In genomic region chr11:86440305-86440716, GRCh38 we compare ENCODE assay signal across 15 cellular contexts.
DNase-seq lines count a peak whose midpoint lies in the region; ATAC-seq lines count a peak whose summit lies in the region.
"Had no signal": no experiment of that assay in that cellular context is flagged by ENCODE, and none has a peak within 500 bp of the region (broad histone marks: within the 10 kb centered on the region; RNA-seq: fewer than 3 reads in every experiment).

No MANE protein-coding gene starts in this region.

- H3K27me3 Mint-ChIP-seq in stimulated activated naive CD8-positive, alpha-beta T cell treated with anti-CD3 and anti-CD28 coated beads, Interleukin-15, amount 100 ng/mL, for 72 hours, result no peaks in the 10 kb centered on the region
- H3K27me3 Mint-ChIP-seq in activated CD4-positive, alpha-beta memory T cell treated with anti-CD3 and anti-CD28 coated beads, Interleukin-2, amount 10 ng/mL, durations not matched to agents 7 days and 5 days, result no peaks in the 10 kb centered on the region
- H3K27me3 Mint-ChIP-seq: B cell had no signal

- ATAC-seq in stimulated activated naive CD8-positive, alpha-beta T cell treated with anti-CD3 and anti-CD28 coated beads, Interleukin-15, amount 100 ng/mL, for 72 hours, result peak; percentile 35
- ATAC-seq in stimulated activated naive CD8-positive, alpha-beta T cell treated with anti-CD3 and anti-CD28 coated beads, Interleukin-15, Interleukin-2, amounts not matched to agents 100 U/mL and 50 U/mL, for 24 hours, result no peak
- ATAC-seq in Right ventricle myocardium superior (ENCODE audit: poor library complexity), result peak; percentile 93
- ATAC-seq in HG03439 (IDR thresholded peaks at IDR 0.05; ENCODE audit: unreplicated experiment), result no peak
- ATAC-seq: activated CD4-positive, CD25-positive, alpha-beta regulatory T cell treated with anti-CD3 and anti-CD28 coated beads, Interleukin-2, amount 50 U/mL, for 24 hours had no signal

- no peaks in the 10 kb centered on the region for H3K36me3 Mint-ChIP-seq in activated CD4-positive, alpha-beta memory T cell treated with anti-CD3 and anti-CD28 coated beads, Interleukin-2, amount 10 ng/mL, durations not matched to agents 7 days and 5 days (ENCODE audit: low read depth)

- intact Hi-C loops in Right ventricle myocardium superior (cut with DNase I) (no loop called here), posterior vena cava (cut with DNase I) (no loop called here)

- CTCF ChIA-PET in activated CD4-positive, alpha-beta memory T cell treated with anti-CD3 and anti-CD28 coated beads, Interleukin-2, amount 10 ng/mL, durations not matched to agents 7 days and 5 days (lab: Charles Lee), result no interaction called here

- DNase-seq in stimulated activated naive CD8-positive, alpha-beta T cell treated with anti-CD3 and anti-CD28 coated beads, Interleukin-15, amount 100 ng/mL, for 72 hours, result no peak
- no peak for DNase-seq in stimulated activated naive CD8-positive, alpha-beta T cell treated with anti-CD3 and anti-CD28 coated beads, Interleukin-15, Interleukin-2, amounts not matched to agents 100 U/mL and 50 U/mL, for 24 hours
- peak; percentile 70 for DNase-seq in Right ventricle myocardium superior
- DNase-seq in posterior vena cava (ENCODE audit: low spot score), result peak; percentile 94
- no peak for DNase-seq in activated CD4-positive, alpha-beta memory T cell treated with anti-CD3 and anti-CD28 coated beads, Interleukin-2, amount 10 ng/mL, durations not matched to agents 7 days and 5 days
- DNase-seq in activated T-cell treated with anti-CD3 and anti-CD28 coated beads, Interleukin-2, amount 50 U/mL, for 1 hour, result no peak
- DNase-seq in T-helper 9 cell, result no peak
- DNase-seq: activated naive CD4-positive, alpha-beta T cell treated with Interleukin-2 at 50 U/mL for 16 hours; GF-D8; NCI-H1092; NCI-H510A treated with DMSO at 0.1 percent for 48 hours; SJCRH30 had no signal

- POLR2A ChIA-PET in activated CD4-positive, alpha-beta memory T cell treated with anti-CD3 and anti-CD28 coated beads, Interleukin-2, amount 10 ng/mL, durations not matched to agents 7 days and 5 days (lab: Charles Lee), result no interaction called here

- no peak overlapping the region for H3K27ac Mint-ChIP-seq in stimulated activated naive CD8-positive, alpha-beta T cell treated with anti-CD3 and anti-CD28 coated beads, Interleukin-15, amount 100 ng/mL, for 72 hours
- H3K27ac Mint-ChIP-seq in activated CD4-positive, alpha-beta memory T cell treated with anti-CD3 and anti-CD28 coated beads, Interleukin-2, amount 10 ng/mL, durations not matched to agents 7 days and 5 days, result no peak overlapping the region
- H3K27ac Mint-ChIP-seq: B cell had no signal

- peaks cover 17% of the 10 kb centered on the region for H3K4me1 Mint-ChIP-seq in stimulated activated naive CD8-positive, alpha-beta T cell treated with anti-CD3 and anti-CD28 coated beads, Interleukin-15, amount 100 ng/mL, for 72 hours
- H3K4me1 Mint-ChIP-seq in activated CD4-positive, alpha-beta memory T cell treated with anti-CD3 and anti-CD28 coated beads, Interleukin-2, amount 10 ng/mL, durations not matched to agents 7 days and 5 days, result no peaks in the 10 kb centered on the region
- H3K4me1 Mint-ChIP-seq: B cell had no signal

- peaks cover 0 to 7% of the 10 kb centered on the region in 2 donors for H3K9me3 Mint-ChIP-seq in stimulated activated naive CD8-positive, alpha-beta T cell treated with anti-CD3 and anti-CD28 coated beads, Interleukin-15, amount 100 ng/mL, for 72 hours
- no peaks in the 10 kb centered on the region for H3K9me3 Mint-ChIP-seq in activated CD4-positive, alpha-beta memory T cell treated with anti-CD3 and anti-CD28 coated beads, Interleukin-2, amount 10 ng/mL, durations not matched to agents 7 days and 5 days

- H3K4me3 Mint-ChIP-seq in stimulated activated naive CD8-positive, alpha-beta T cell treated with anti-CD3 and anti-CD28 coated beads, Interleukin-15, amount 100 ng/mL, for 72 hours, result no peak overlapping the region
- no peak overlapping the region for H3K4me3 Mint-ChIP-seq in activated CD4-positive, alpha-beta memory T cell treated with anti-CD3 and anti-CD28 coated beads, Interleukin-2, amount 10 ng/mL, durations not matched to agents 7 days and 5 days
- H3K4me3 Mint-ChIP-seq: B cell had no signal

Comparison
In these comparisons a context has a peak if more than half of its experiments do, and no peak if none do; other contexts are left out.
1. ATAC-seq: peak in stimulated activated naive CD8-positive, alpha-beta T cell treated with anti-CD3 and anti-CD28 coated beads, Interleukin-15, amount 100 ng/mL, for 72 hours (single experiment) and Right ventricle myocardium superior (single experiment); none in stimulated activated naive CD8-positive, alpha-beta T cell treated with anti-CD3 and anti-CD28 coated beads, Interleukin-15, Interleukin-2, amounts not matched to agents 100 U/mL and 50 U/mL, for 24 hours (single experiment) and HG03439 (single experiment).
2. DNase-seq: peak in Right ventricle myocardium superior (single experiment) and posterior vena cava (single experiment); none in stimulated activated naive CD8-positive, alpha-beta T cell treated with anti-CD3 and anti-CD28 coated beads, Interleukin-15, amount 100 ng/mL, for 72 hours (0 of 2), stimulated activated naive CD8-positive, alpha-beta T cell treated with anti-CD3 and anti-CD28 coated beads, Interleukin-15, Interleukin-2, amounts not matched to agents 100 U/mL and 50 U/mL, for 24 hours (single experiment), activated CD4-positive, alpha-beta memory T cell treated with anti-CD3 and anti-CD28 coated beads, Interleukin-2, amount 10 ng/mL, durations not matched to agents 7 days and 5 days (single experiment), activated T-cell treated with anti-CD3 and anti-CD28 coated beads, Interleukin-2, amount 50 U/mL, for 1 hour (single experiment) and T-helper 9 cell (single experiment).